ENCODE assay signal across 11 cellular contexts in the genomic region with DNA sequence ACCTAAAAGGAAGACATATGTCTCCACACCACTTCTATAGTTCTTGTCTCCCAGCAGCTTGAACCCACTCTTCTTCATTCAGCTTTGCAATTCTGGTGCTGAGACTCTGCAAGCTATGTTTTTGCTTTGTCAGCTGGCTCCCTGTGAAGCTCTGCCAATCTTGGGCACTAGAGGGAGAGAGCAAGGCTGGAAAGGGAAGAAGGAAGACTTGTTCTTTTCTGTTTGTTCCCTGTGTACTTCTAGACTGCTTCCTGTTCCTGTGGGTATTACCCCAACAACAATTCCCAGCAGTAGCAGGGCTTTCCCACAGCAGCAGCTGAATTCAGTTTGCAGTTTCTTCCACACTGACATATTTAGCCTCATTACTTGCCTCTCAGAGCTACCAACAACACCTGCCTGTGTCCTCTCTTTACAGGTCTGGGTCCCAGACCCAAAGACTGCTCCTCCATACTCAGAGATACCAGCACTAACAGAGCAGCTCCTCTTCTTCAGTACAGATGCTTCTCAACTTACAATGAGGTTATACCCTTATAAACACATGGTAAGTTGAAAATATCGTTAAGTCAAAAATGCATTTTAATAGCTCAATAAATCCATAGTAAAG.
A peak's percentile ranks its signal among the peaks of the same experiment; 100 is the strongest.
DNase-seq lines count a peak whose midpoint lies in the region; ATAC-seq, FAIRE-seq and TF ChIP-seq lines count a peak whose summit lies in the region.
"Had no signal": no experiment of that assay in that cellular context is flagged by ENCODE, and none has a peak within 500 bp of the region (broad histone marks: within the 10 kb centered on the region; RNA-seq: fewer than 3 reads in every experiment).

No MANE protein-coding gene starts in this region.

- H3K36me3 Mint-ChIP-seq in glutamatergic neuron (ENCODE audit: unreplicated experiment): no peaks in the 10 kb centered on the region

- H3K27ac ChIP-seq in RWPE2 (ENCODE audit: poor library complexity, severe bottlenecking): no peak overlapping the region
- no peak overlapping the region for H3K27ac ChIP-seq in body of pancreas

- H3K9me3 ChIP-seq in RWPE2 (ENCODE audit: severe bottlenecking) (no peaks in the 10 kb centered on the region), body of pancreas (no peaks in the 10 kb centered on the region)

- TF ChIP-seq POLR2A in body of pancreas (IDR thresholded peaks at IDR 0.05): no peak

- H3K27ac Mint-ChIP-seq in glutamatergic neuron (ENCODE audit: unreplicated experiment): no peak overlapping the region

- H3K27me3 ChIP-seq in RWPE2 (ENCODE audit: insufficient read depth, poor library complexity, severe bottlenecking) (no peaks in the 10 kb centered on the region), body of pancreas (no peaks in the 10 kb centered on the region)

- H3K9me3 Mint-ChIP-seq in glutamatergic neuron (ENCODE audit: unreplicated experiment): no peaks in the 10 kb centered on the region

- intact Hi-C loops in body of pancreas (cut with DNase I): no loop called here

- TF ChIP-seq CTCF in RWPE2 (IDR thresholded peaks at IDR 0.05; ENCODE audit: poor library complexity, severe bottlenecking) (no peak), glutamatergic neuron (IDR thresholded peaks at IDR 0.05; ENCODE audit: partially characterized antibody, unreplicated experiment) (peak; percentile 11), D721Med (IDR thresholded peaks at IDR 0.05; ENCODE audit: insufficient read depth, missing control alignments) (no peak), body of pancreas (IDR thresholded peaks at IDR 0.05) (no peak)

- FAIRE-seq in D721Med (lab: Jason Lieb, UNC): no peak

- H3K27me3 Mint-ChIP-seq in glutamatergic neuron (ENCODE audit: unreplicated experiment): no peaks in the 10 kb centered on the region

- ATAC-seq in RWPE2 (ENCODE audit: low read depth) (peak; percentile 50; the same call in 1 of the 3 replicates), body of pancreas (no peak)

- DNase-seq in A172 (ENCODE audit: low spot score): peak; percentile 2
- peak; percentile 5 for DNase-seq in GM04503 (ENCODE audit: low read depth)
- DNase-seq in RWPE2 (ENCODE audit: low spot score): no peak
- DNase-seq in glutamatergic neuron: no peak
- DNase-seq in activated CD4-positive, alpha-beta T cell treated with anti-CD3 and anti-CD28 coated beads, Interleukin-2, amount 50 U/mL, for 48 hours: no peak
- DNase-seq in activated CD8-positive, alpha-beta memory T cell treated with anti-CD3 and anti-CD28 coated beads, Interleukin-2, amount 50 U/mL, for 48 hours: no peak
- DNase-seq in D721Med (ENCODE audit: insufficient read length, low spot score): no peak
- no peak for DNase-seq in body of pancreas
- DNase-seq: activated CD4-positive, alpha-beta T cell treated with anti-CD3 and anti-CD28 coated beads, Interleukin-2, amount 50 U/mL, for 1 hour; central memory CD4-positive, alpha-beta T cell; NCI-H1694 treated with DMSO at 0.1 percent for 48 hours had no signal

- WGBS in body of pancreas, 2 donors: 44 to 61% methylated on average over 1 of the region's 1 CpG

- H3K4me3 ChIP-seq in RWPE2 (ENCODE audit: severe bottlenecking) (no peak overlapping the region), body of pancreas (no peak overlapping the region)

- peaks cover 2% of the 10 kb centered on the region for H3K4me1 Mint-ChIP-seq in glutamatergic neuron (ENCODE audit: low read depth, unreplicated experiment)

- no peak overlapping the region for H3K4me3 Mint-ChIP-seq in glutamatergic neuron (ENCODE audit: unreplicated experiment)

- H3K36me3 ChIP-seq in RWPE2 (ENCODE audit: low read depth): no peaks in the 10 kb centered on the region
- H3K36me3 ChIP-seq in body of pancreas (replicated peaks in 1 of 2; ENCODE audit: insufficient read depth in 1 of 2, low read depth in 2 of 2): no peaks in the 10 kb centered on the region

- H3K4me1 ChIP-seq in RWPE2 (ENCODE audit: insufficient read depth, poor library complexity, severe bottlenecking) (no peaks in the 10 kb centered on the region), body of pancreas (no peaks in the 10 kb centered on the region)

Comparison
In these comparisons a context has a peak if more than half of its experiments do, and no peak if none do; other contexts are left out.
1. DNase-seq: peak in A172 (single experiment) and GM04503 (single experiment); none in RWPE2 (single experiment), glutamatergic neuron (single experiment), activated CD4-positive, alpha-beta T cell treated with anti-CD3 and anti-CD28 coated beads, Interleukin-2, amount 50 U/mL, for 48 hours (0 of 2), activated CD8-positive, alpha-beta memory T cell treated with anti-CD3 and anti-CD28 coated beads, Interleukin-2, amount 50 U/mL, for 48 hours (single experiment), D721Med (single experiment) and body of pancreas (0 of 4).